ENCODE assay signal across 19 cellular contexts in the genomic region with DNA sequence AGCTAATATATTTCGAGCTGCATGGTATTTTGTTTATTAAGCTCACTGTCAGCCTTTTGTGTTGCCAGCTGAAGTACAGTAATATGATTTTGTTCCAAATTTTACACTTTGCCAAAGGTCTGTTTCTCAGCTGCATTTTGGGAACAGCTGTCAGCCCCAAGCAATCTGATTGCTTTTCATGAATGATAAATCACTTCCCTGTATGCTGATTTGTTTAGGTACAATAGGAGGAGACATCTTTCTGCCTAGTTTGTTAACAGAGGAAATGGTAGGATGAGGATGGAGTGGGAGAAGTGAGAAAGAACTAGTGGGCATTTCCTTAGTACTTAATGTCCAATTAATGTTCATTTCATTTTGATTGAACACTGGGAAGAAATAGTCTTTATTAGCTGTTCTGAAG.
"Had no signal": no experiment of that assay in that cellular context is flagged by ENCODE, and none has a peak within 500 bp of the region (broad histone marks: within the 10 kb centered on the region; RNA-seq: fewer than 3 reads in every experiment).

No MANE protein-coding gene starts in this region.

- H3K4me3 Mint-ChIP-seq: naive thymus-derived CD4-positive, alpha-beta T cell; nephron progenitor cell had no signal

- H3K4me1 ChIP-seq: parathyroid adenoma, psoas muscle had no signal

- H3K9ac ChIP-seq: parathyroid adenoma had no signal

- H3K9me3 ChIP-seq: psoas muscle, stomach had no signal

- H3K4me2 ChIP-seq: hepatocyte had no signal

- H3K27me3 ChIP-seq: foreskin keratinocyte, hepatocyte, stomach had no signal

- H2AFZ ChIP-seq: hepatocyte, parathyroid adenoma had no signal

- H3K4me3 ChIP-seq: hepatocyte, lung, psoas muscle, stomach had no signal

- ATAC-seq: esophagus mucosa; foreskin keratinocyte; left colon; left ventricle myocardium superior; naive thymus-derived CD4-positive, alpha-beta T cell; psoas muscle had no signal

- DNase-seq: effector memory CD4-positive, alpha-beta T cell; foreskin keratinocyte; head of caudate nucleus; left colon; left ventricle myocardium superior; mesenchymal stem cell; naive thymus-derived CD4-positive, alpha-beta T cell; nephron progenitor cell; psoas muscle; retina; small intestine; stimulated activated CD4-positive, alpha-beta T cell treated with anti-CD3 and anti-CD28 coated beads, Interleukin-12 subunit alpha, Interleukin-12 subunit beta, amount 100 ng/mL, for 4 hours; stimulated activated naive CD4-positive, alpha-beta T cell; stomach; trophoblast cell had no signal

- H3K27ac ChIP-seq: foreskin keratinocyte, hepatocyte, parathyroid adenoma, psoas muscle, stomach had no signal

- H3K36me3 ChIP-seq: stomach had no signal

- H3K9me3 Mint-ChIP-seq: naive thymus-derived CD4-positive, alpha-beta T cell had no signal

- H3K79me2 ChIP-seq: hepatocyte, parathyroid adenoma had no signal

- H3K36me3 Mint-ChIP-seq: naive thymus-derived CD4-positive, alpha-beta T cell had no signal

- H3K27ac Mint-ChIP-seq: naive thymus-derived CD4-positive, alpha-beta T cell; nephron progenitor cell had no signal
